In genomic region chr2:25339791-25340339, GRCh38 we compare ENCODE assay signal across 8 cellular contexts. TPM values are rescaled to one million over a fixed set of nuclear protein-coding genes. Genes with fewer than 3 reads are reported as not detected.
A peak's percentile ranks its signal among the peaks of the same experiment; 100 is the strongest.
DNase-seq lines count a peak whose midpoint lies in the region; ATAC-seq lines count a peak whose summit lies in the region.

No MANE protein-coding gene starts in this region.

- DNase-seq in activated naive CD4-positive, alpha-beta T cell treated with anti-CD3 and anti-CD28 coated beads, Interleukin-2, amount 10 ng/mL, durations not matched to agents 7 days and 5 days, result no peak
- DNase-seq in activated naive CD4-positive, alpha-beta T cell treated with anti-CD3 and anti-CD28 coated beads, Interleukin-2, amount 50 U/mL, for 16 hours, result no peak
- DNase-seq in activated T-cell treated with anti-CD3 and anti-CD28 coated beads, Interleukin-2, amount 50 U/mL, for 24 hours, result no peak
- DNase-seq in right cardiac atrium, result peak in 2 of 3 donors; percentile 77 to 80
- DNase-seq in KBM-7, result no peak

- H3K9me3 Mint-ChIP-seq in activated naive CD4-positive, alpha-beta T cell treated with anti-CD3 and anti-CD28 coated beads, Interleukin-2, amount 10 ng/mL, durations not matched to agents 7 days and 5 days, result no peaks in the 10 kb centered on the region
- H3K9me3 Mint-ChIP-seq in activated T-cell treated with anti-CD3 and anti-CD28 coated beads, Interleukin-2, amount 50 U/mL, for 24 hours, result no peaks in the 10 kb centered on the region

- H3K27me3 ChIP-seq in right cardiac atrium (ENCODE audit: control insufficient read depth, insufficient read depth), result no peaks in the 10 kb centered on the region
- H3K27me3 ChIP-seq in skeletal muscle satellite cell (ENCODE audit: control insufficient read depth, insufficient read depth, low read length), result no peaks in the 10 kb centered on the region

- H3K27ac Mint-ChIP-seq in activated naive CD4-positive, alpha-beta T cell treated with anti-CD3 and anti-CD28 coated beads, Interleukin-2, amount 10 ng/mL, durations not matched to agents 7 days and 5 days, result peak overlapping the region; percentile 81
- H3K27ac Mint-ChIP-seq in activated T-cell treated with anti-CD3 and anti-CD28 coated beads, Interleukin-2, amount 50 U/mL, for 24 hours, result peak overlapping the region; percentile 59

- intact Hi-C loops in right cardiac atrium (cut with DNase I), result loop anchor here in 1 of 4 donors (10.0 kb wide), 1 partner anchor 65 kb away; no protein-coding TSS in a partner anchor

- ATAC-seq in right cardiac atrium, result peak; percentile 8 to 12
- no peak for ATAC-seq in HG03045 (IDR thresholded peaks at IDR 0.05; ENCODE audit: unreplicated experiment)
- no peak for ATAC-seq in HG02884 (IDR thresholded peaks at IDR 0.05; ENCODE audit: unreplicated experiment)

- 46% methylated on average over 26 of the region's 26 CpGs for WGBS in right cardiac atrium

- H3K4me3 Mint-ChIP-seq in activated naive CD4-positive, alpha-beta T cell treated with anti-CD3 and anti-CD28 coated beads, Interleukin-2, amount 10 ng/mL, durations not matched to agents 7 days and 5 days, result peak overlapping the region; percentile 69
- peak overlapping the region; percentile 73 for H3K4me3 Mint-ChIP-seq in activated T-cell treated with anti-CD3 and anti-CD28 coated beads, Interleukin-2, amount 50 U/mL, for 24 hours

- peak overlapping the region; percentile 94 for H3K4me2 ChIP-seq in skeletal muscle satellite cell (ENCODE audit: low read length)

- H3K9me3 ChIP-seq in right cardiac atrium (ENCODE audit: control insufficient read depth, low read length), result no peaks in the 10 kb centered on the region
- no peaks in the 10 kb centered on the region for H3K9me3 ChIP-seq in skeletal muscle satellite cell (replicated peaks; ENCODE audit: low read length)

- peaks cover 7% of the 10 kb centered on the region for H3K36me3 Mint-ChIP-seq in activated naive CD4-positive, alpha-beta T cell treated with anti-CD3 and anti-CD28 coated beads, Interleukin-2, amount 10 ng/mL, durations not matched to agents 7 days and 5 days
- H3K36me3 Mint-ChIP-seq in activated T-cell treated with anti-CD3 and anti-CD28 coated beads, Interleukin-2, amount 50 U/mL, for 24 hours (ENCODE audit: low read depth), result peaks cover 23% of the 10 kb centered on the region

- H3K4me3 ChIP-seq in right cardiac atrium (ENCODE audit: low read length) (peak overlapping the region; percentile 98), skeletal muscle satellite cell (ENCODE audit: low read length) (peak overlapping the region; percentile 77)

- peaks cover 55% of the 10 kb centered on the region for H3K4me1 Mint-ChIP-seq in activated naive CD4-positive, alpha-beta T cell treated with anti-CD3 and anti-CD28 coated beads, Interleukin-2, amount 10 ng/mL, durations not matched to agents 7 days and 5 days
- H3K4me1 Mint-ChIP-seq in activated T-cell treated with anti-CD3 and anti-CD28 coated beads, Interleukin-2, amount 50 U/mL, for 24 hours (ENCODE audit: low read depth), result peaks cover 60% of the 10 kb centered on the region

- H3K27me3 Mint-ChIP-seq in activated naive CD4-positive, alpha-beta T cell treated with anti-CD3 and anti-CD28 coated beads, Interleukin-2, amount 10 ng/mL, durations not matched to agents 7 days and 5 days, result peaks cover 20% of the 10 kb centered on the region
- no peaks in the 10 kb centered on the region for H3K27me3 Mint-ChIP-seq in activated T-cell treated with anti-CD3 and anti-CD28 coated beads, Interleukin-2, amount 50 U/mL, for 24 hours

- CTCF ChIA-PET in activated naive CD4-positive, alpha-beta T cell treated with anti-CD3 and anti-CD28 coated beads, Interleukin-2, amount 10 ng/mL, durations not matched to agents 7 days and 5 days (lab: Charles Lee), result interaction anchor here (0.6 to 1.3 kb wide), 3 partner anchors 45 to 218 kb away, joined by 3 read pairs; no protein-coding TSS in a partner anchor

- H3K4me1 ChIP-seq in right cardiac atrium (ENCODE audit: control insufficient read depth, insufficient read depth, low read length), result peaks cover 10% of the 10 kb centered on the region
- H3K4me1 ChIP-seq in skeletal muscle satellite cell (ENCODE audit: control insufficient read depth, insufficient read depth, low read length), result peaks cover 9% of the 10 kb centered on the region

- peak overlapping the region; percentile 69 for H3K27ac ChIP-seq in right cardiac atrium (ENCODE audit: low read length)

- in situ Hi-C loops in KBM-7 (cut with MboI; ENCODE audit: low pct_unique_long_range_greater_than_20kb, low sequenced_read_pairs), result no loop called here

- H3K9ac ChIP-seq in skeletal muscle satellite cell (ENCODE audit: low read depth, low read length), result no peak overlapping the region

- H3K36me3 ChIP-seq in skeletal muscle satellite cell (ENCODE audit: insufficient read depth, low read length), result no peaks in the 10 kb centered on the region

RNA-seq across cellular contexts. Expression of gene DNMT3A, which starts 1.9 kb away (rescaled TPM):
- 10 to 100 TPM; 20.0 to 22.9 (median 21.1) TPM for total RNA-seq in right cardiac atrium
- polyA plus RNA-seq in right cardiac atrium, result 9.9 TPM
- total RNA-seq in skeletal muscle satellite cell (2012; rRNA removed), result 4.8 and 7.1 TPM in 2 replicates

Comparison
In these comparisons a context has a peak if more than half of its experiments do, and no peak if none do; other contexts are left out.
1. DNase-seq: peak in right cardiac atrium (2 of 3); none in activated naive CD4-positive, alpha-beta T cell treated with anti-CD3 and anti-CD28 coated beads, Interleukin-2, amount 10 ng/mL, durations not matched to agents 7 days and 5 days (single experiment), activated naive CD4-positive, alpha-beta T cell treated with anti-CD3 and anti-CD28 coated beads, Interleukin-2, amount 50 U/mL, for 16 hours (single experiment), activated T-cell treated with anti-CD3 and anti-CD28 coated beads, Interleukin-2, amount 50 U/mL, for 24 hours (single experiment) and KBM-7 (single experiment).
2. ATAC-seq: peak in right cardiac atrium (2 of 2); none in HG03045 (single experiment) and HG02884 (single experiment).